In genomic region chr5:39055027-39055759, GRCh38 we compare ENCODE assay signal across 15 cellular contexts.
"Had no signal": no experiment of that assay in that cellular context is flagged by ENCODE, and none has a peak within 500 bp of the region (broad histone marks: within the 10 kb centered on the region; RNA-seq: fewer than 3 reads in every experiment).

No MANE protein-coding gene starts in this region.

- H3K27ac ChIP-seq: coronary artery, lower lobe of right lung, prostate gland had no signal

- H3K9me3 ChIP-seq: lower lobe of right lung, prostate gland had no signal

- ATAC-seq: naive thymus-derived CD8-positive, alpha-beta T cell had no signal

- H3K4me1 ChIP-seq: prostate gland had no signal

- H3K4me3 ChIP-seq: coronary artery, lower lobe of right lung, prostate gland had no signal

- H3K36me3 ChIP-seq: lower lobe of right lung, prostate gland had no signal

- H3K27me3 Mint-ChIP-seq: naive thymus-derived CD8-positive, alpha-beta T cell had no signal

- DNase-seq: activated CD4-positive, alpha-beta T cell treated with anti-CD3 and anti-CD28 coated beads, Interleukin-2, amount 50 U/mL, for 4 hours; activated CD4-positive, CD25-positive, alpha-beta regulatory T cell treated with anti-CD3 and anti-CD28 coated beads, Interleukin-2, amount 50 U/mL, for 72 hours; activated gamma-delta T cell treated with Interleukin-2 at 50 U/mL for 16 hours; activated T-cell treated with anti-CD3 and anti-CD28 coated beads, Interleukin-2, amount 50 U/mL, for 48 hours; caudate nucleus; effector CD4-positive, alpha-beta T cell; kidney; lower lobe of right lung; naive thymus-derived CD8-positive, alpha-beta T cell; occipital lobe; stimulated activated CD4-positive, alpha-beta T cell treated with anti-CD3 and anti-CD28 coated beads, Interleukin-2, amount 100 ng/mL, for 24 hours; stimulated activated naive CD4-positive, alpha-beta T cell treated with Interleukin-2 at 50 U/mL for 16 hours; trophoblast cell had no signal

- H3K9me3 Mint-ChIP-seq: naive thymus-derived CD8-positive, alpha-beta T cell had no signal
